Comparison of ENCODE assay signal across 9 cellular contexts in genomic region chr17:45895304-45895968, GRCh38. TPM values are rescaled to one million over a fixed set of nuclear protein-coding genes. Genes with fewer than 3 reads are reported as not detected.
DNase-seq lines count a peak whose midpoint lies in the region; ATAC-seq and TF ChIP-seq lines count a peak whose summit lies in the region.
"Had no signal": no experiment of that assay in that cellular context is flagged by ENCODE, and none has a peak within 500 bp of the region (broad histone marks: within the 10 kb centered on the region; RNA-seq: fewer than 3 reads in every experiment).

No MANE protein-coding gene starts in this region.

- H3K9me3 ChIP-seq in lower lobe of right lung: no peaks in the 10 kb centered on the region

- ATAC-seq in lower lobe of right lung (peak in 1 of 2 donors; percentile 26), GM18868 (IDR thresholded peaks at IDR 0.05; ENCODE audit: unreplicated experiment) (no peak), HG03139 (IDR thresholded peaks at IDR 0.05; ENCODE audit: unreplicated experiment) (no peak)

- H3K27me3 ChIP-seq in lower lobe of right lung (ENCODE audit: low read depth): peaks cover 49% of the 10 kb centered on the region

- intact Hi-C loops in lower lobe of right lung (cut with DNase I): no loop called here

- peak overlapping the region; percentile 84 for H3K4me3 ChIP-seq in lower lobe of right lung

- no peaks in the 10 kb centered on the region for H3K36me3 ChIP-seq in lower lobe of right lung

- no peak for TF ChIP-seq CTCF in lower lobe of right lung (IDR thresholded peaks at IDR 0.05)

- H3K27ac ChIP-seq in cingulate gyrus (ENCODE audit: low read depth, low read length) (peak overlapping the region; percentile 94), lower lobe of right lung (no peak overlapping the region), temporal lobe (ENCODE audit: low read depth, low read length) (peak overlapping the region; percentile 96)

- peaks cover 30% of the 10 kb centered on the region for H3K4me1 ChIP-seq in lower lobe of right lung

- DNase-seq in stimulated activated naive CD4-positive, alpha-beta T cell (lab: John Stamatoyannopoulos, UW): peak in 5 of 6 experiments; percentile 3 to 46 (median 34)
- no peak for DNase-seq in stimulated activated naive CD4-positive, alpha-beta T cell treated with Interleukin-2 at 50 U/mL for 16 hours (lab: John Stamatoyannopoulos, UW)
- DNase-seq in SHP77 (lab: John Stamatoyannopoulos, UW) (peak; percentile 58 to 73), lower lobe of right lung (no peak)

RNA-seq across cellular contexts. Expression of gene MAPT, which starts 1.1 kb away (rescaled TPM):
- total RNA-seq in lower lobe of right lung: 5.5 TPM
- 154 TPM for total RNA-seq in temporal lobe

RNA-seq across cellular contexts. Expression of gene SPPL2C, which starts 50.8 kb away (rescaled TPM):
- total RNA-seq in lower lobe of right lung: not detected
- 0.25 TPM for total RNA-seq in temporal lobe
- total RNA-seq: aorta had no signal

Comparison
In these comparisons a context has a peak if more than half of its experiments do, and no peak if none do; other contexts are left out.
1. DNase-seq: peak in stimulated activated naive CD4-positive, alpha-beta T cell (5 of 6) and SHP77 (2 of 2); none in stimulated activated naive CD4-positive, alpha-beta T cell treated with Interleukin-2 at 50 U/mL for 16 hours (single experiment) and lower lobe of right lung (single experiment).
2. RNA of gene MAPT, which starts 1.1 kb away (total RNA-seq): 154 TPM in temporal lobe (single experiment); 5.5 TPM in lower lobe of right lung (single experiment); every median in the first group is over 10 times any median in the second.